Comparison of ENCODE assay signal across 14 cellular contexts in the genomic region with DNA sequence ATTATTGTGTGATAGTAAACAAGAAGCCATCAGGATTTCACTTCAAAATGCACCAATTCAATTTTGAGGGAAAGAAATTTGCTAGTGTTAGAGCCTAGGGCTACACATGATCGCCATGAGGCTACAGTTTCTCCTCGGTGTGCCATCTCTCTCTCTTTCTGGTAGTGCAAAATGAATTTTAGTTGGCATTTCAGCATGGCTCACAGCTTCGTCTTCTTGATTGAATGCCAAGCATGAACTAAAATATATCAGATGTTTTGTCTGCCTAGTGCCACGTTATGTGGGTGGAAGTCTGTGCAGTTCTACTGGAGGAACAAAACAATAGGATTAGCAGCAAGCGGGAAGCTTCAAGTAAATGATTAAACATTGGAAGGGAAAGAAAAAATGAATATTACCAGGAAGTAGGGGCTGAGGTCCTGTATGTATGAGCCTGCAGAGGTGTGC. TPM values are rescaled to one million over a fixed set of nuclear protein-coding genes. Genes with fewer than 3 reads are reported as not detected.
DNase-seq lines count a peak whose midpoint lies in the region; ATAC-seq, FAIRE-seq and TF ChIP-seq lines count a peak whose summit lies in the region.
"Had no signal": no experiment of that assay in that cellular context is flagged by ENCODE, and none has a peak within 500 bp of the region (broad histone marks: within the 10 kb centered on the region; RNA-seq: fewer than 3 reads in every experiment).

No MANE protein-coding gene starts in this region.

- H3K9me3 Mint-ChIP-seq in activated T-cell treated with anti-CD3 and anti-CD28 coated beads, Interleukin-2, amount 50 U/mL, for 72 hours: peaks cover 5% of the 10 kb centered on the region in 2 donors
- H3K9me3 Mint-ChIP-seq: type B pancreatic cell had no signal

- H3K36me3 ChIP-seq in endothelial cell of umbilical vein (ENCODE audit: control insufficient read depth in 2 of 2, extremely low read depth in 1 of 2, insufficient read depth in 2 of 2, low read length in 2 of 2): no peaks in the 10 kb centered on the region
- no peaks in the 10 kb centered on the region for H3K36me3 ChIP-seq in adrenal gland (replicated peaks in 1 of 2)
- H3K36me3 ChIP-seq: BLaER1 treated with 17β-estradiol and CSF1 and Interleukin-3, amounts not matched to agents 10 nM and 100 nM had no signal

- H3K27me3 ChIP-seq in endothelial cell of umbilical vein (ENCODE audit: control insufficient read depth in 2 of 2, insufficient read depth in 2 of 2, low read length in 2 of 2) (no peaks in the 10 kb centered on the region), adrenal gland (no peaks in the 10 kb centered on the region)
- H3K27me3 ChIP-seq: BLaER1 treated with 17β-estradiol and CSF1 and Interleukin-3, amounts not matched to agents 10 nM and 100 nM had no signal

- intact Hi-C loops in endothelial cell of umbilical vein (cut with micrococcal nuclease) (loop anchor here (2.0 to 5.0 kb wide), 2 partner anchors 142 to 186 kb away; no protein-coding TSS in a partner anchor), adrenal gland (cut with DNase I) (no loop called here)

- H3K27ac ChIP-seq in endothelial cell of umbilical vein (ENCODE audit: insufficient read depth, low read depth, low read length): no peak overlapping the region
- H3K27ac ChIP-seq in adrenal gland: no peak overlapping the region
- H3K27ac ChIP-seq: BLaER1 treated with 17β-estradiol and CSF1 and Interleukin-3, amounts not matched to agents 10 nM and 100 nM had no signal

- CTCF ChIA-PET in endothelial cell of umbilical vein (lab: Charles Lee): no interaction called here

- dilution Hi-C loops in endothelial cell of umbilical vein (cut with MboI; ENCODE audit: extremely low pct_ligation_motif_present, low sequenced_read_pairs): no loop called here

- H3K9me1 ChIP-seq in endothelial cell of umbilical vein (replicated peaks; ENCODE audit: control insufficient read depth, extremely low read depth, insufficient read depth, low read length): no peaks in the 10 kb centered on the region

- peak overlapping the region; percentile 48 for H3K4me2 ChIP-seq in endothelial cell of umbilical vein (ENCODE audit: insufficient read depth, low read length)
- H3K4me2 ChIP-seq: BLaER1 treated with 17β-estradiol and CSF1 and Interleukin-3, amounts not matched to agents 10 nM and 100 nM had no signal

- DNase-seq in DMS 273 treated with DMSO at 0.1 percent for 48 hours (lab: John Stamatoyannopoulos, UW): peak; percentile 28
- DNase-seq in NCI-H446 (lab: John Stamatoyannopoulos, UW): peak; percentile 22 to 56
- peak; percentile 81 for DNase-seq in endothelial cell of umbilical vein (ENCODE audit: low read depth, low spot score)
- peak; percentile 27 for DNase-seq in pulmonary artery endothelial cell (ENCODE audit: low read depth, low spot score)
- no peak for DNase-seq in OCI-M1 (lab: John Stamatoyannopoulos, UW)
- no peak for DNase-seq in activated CD4-positive, alpha-beta T cell treated with anti-CD3 and anti-CD28 coated beads, Interleukin-2, amount 50 U/mL, for 48 hours
- no peak for DNase-seq in activated T-cell treated with anti-CD3 and anti-CD28 coated beads, Interleukin-2, amount 50 U/mL, for 72 hours
- no peak for DNase-seq in adrenal gland
- DNase-seq: T-helper 1 cell had no signal

- H3K27ac Mint-ChIP-seq in activated T-cell treated with anti-CD3 and anti-CD28 coated beads, Interleukin-2, amount 50 U/mL, for 72 hours: no peak overlapping the region
- H3K27ac Mint-ChIP-seq: activated T-helper 1 cell treated with anti-CD3 and anti-CD28 coated beads, Interleukin-12 subunit alpha, Interleukin-12 subunit beta, Interleukin-2, Interleukin-4 antibody, amounts not matched to agents 30 ng/mL and 10 ng/mL and 1 ng/mL, durations not matched to agents 14 hours and 24 hours and 36 hours; memory B cell; type B pancreatic cell had no signal

- no peak for TF ChIP-seq POLR2A in endothelial cell of umbilical vein (IDR thresholded peaks at IDR 0.05; ENCODE audit: low read depth, low read length)
- TF ChIP-seq POLR2A in adrenal gland (IDR thresholded peaks at IDR 0.05): no peak

- H3K4me1 ChIP-seq in endothelial cell of umbilical vein (ENCODE audit: control insufficient read depth, extremely low read depth, insufficient read depth, low read length) (peaks cover 24% of the 10 kb centered on the region), adrenal gland (replicated peaks in 1 of 2) (peaks cover 0 to 8% of the 10 kb centered on the region in 2 donors)
- H3K4me1 ChIP-seq: BLaER1 treated with 17β-estradiol and CSF1 and Interleukin-3, amounts not matched to agents 10 nM and 100 nM had no signal

- H3K36me3 Mint-ChIP-seq in activated T-cell treated with anti-CD3 and anti-CD28 coated beads, Interleukin-2, amount 50 U/mL, for 72 hours (ENCODE audit: insufficient read depth in 2 of 2): peaks cover 0 to 3% of the 10 kb centered on the region in 2 donors
- H3K36me3 Mint-ChIP-seq: memory B cell, type B pancreatic cell had no signal

- no peak overlapping the region for H3K9ac ChIP-seq in endothelial cell of umbilical vein (replicated peaks; ENCODE audit: extremely low read depth, insufficient read depth, low read length)
- H3K9ac ChIP-seq: BLaER1 treated with 17β-estradiol and CSF1 and Interleukin-3, amounts not matched to agents 10 nM and 100 nM had no signal

- TF ChIP-seq CTCF in endothelial cell of umbilical vein (IDR thresholded peaks at IDR 0.05; ENCODE audit: extremely low read depth in 1 of 2, insufficient read depth in 1 of 2, low read depth in 1 of 2, low read length in 2 of 2) (no peak), adrenal gland (IDR thresholded peaks at IDR 0.05) (no peak)

- no peak for ATAC-seq in activated T-cell treated with anti-CD3 and anti-CD28 coated beads, Interleukin-2, amount 50 U/mL, for 72 hours (replicated peaks in 1 of 2)

- H4K20me1 ChIP-seq in endothelial cell of umbilical vein (replicated peaks; ENCODE audit: control insufficient read depth, extremely low read depth, insufficient read depth, low read length): no peaks in the 10 kb centered on the region
- H4K20me1 ChIP-seq: BLaER1 treated with 17β-estradiol and CSF1 and Interleukin-3, amounts not matched to agents 10 nM and 100 nM had no signal

- no peak overlapping the region for H3K4me3 Mint-ChIP-seq in activated T-cell treated with anti-CD3 and anti-CD28 coated beads, Interleukin-2, amount 50 U/mL, for 72 hours
- H3K4me3 Mint-ChIP-seq: activated T-helper 1 cell treated with anti-CD3 and anti-CD28 coated beads, Interleukin-12 subunit alpha, Interleukin-12 subunit beta, Interleukin-2, Interleukin-4 antibody, amounts not matched to agents 30 ng/mL and 10 ng/mL and 1 ng/mL, durations not matched to agents 14 hours and 24 hours and 36 hours; memory B cell; type B pancreatic cell had no signal

- H3K27me3 Mint-ChIP-seq in activated T-cell treated with anti-CD3 and anti-CD28 coated beads, Interleukin-2, amount 50 U/mL, for 72 hours (ENCODE audit: low read depth): peaks cover 25% of the 10 kb centered on the region

- no peaks in the 10 kb centered on the region for H3K79me2 ChIP-seq in endothelial cell of umbilical vein (ENCODE audit: control insufficient read depth, insufficient read depth, low read length)

- peak; percentile 67 for FAIRE-seq in endothelial cell of umbilical vein (lab: Jason Lieb, UNC)
- FAIRE-seq: GM12891 had no signal

- 65 to 71% (median 67%) methylated on average over 5 of the region's 5 CpGs for WGBS in adrenal gland, 4 donors

- no peaks in the 10 kb centered on the region for H3K4me1 Mint-ChIP-seq in activated T-cell treated with anti-CD3 and anti-CD28 coated beads, Interleukin-2, amount 50 U/mL, for 72 hours (ENCODE audit: low read depth)
- H3K4me1 Mint-ChIP-seq: memory B cell had no signal

- H3K4me3 ChIP-seq in endothelial cell of umbilical vein (replicated peaks in 1 of 3; ENCODE audit: insufficient read depth in 1 of 3, low read depth in 1 of 3, low read length in 3 of 3): no peak overlapping the region
- no peak overlapping the region for H3K4me3 ChIP-seq in adrenal gland
- H3K4me3 ChIP-seq: BLaER1 treated with 17β-estradiol and CSF1 and Interleukin-3, amounts not matched to agents 10 nM and 100 nM had no signal

- no peak overlapping the region for H2AFZ ChIP-seq in endothelial cell of umbilical vein (ENCODE audit: low read depth, low read length)

- no peaks in the 10 kb centered on the region for H3K9me3 ChIP-seq in endothelial cell of umbilical vein (replicated peaks; ENCODE audit: control insufficient read depth, insufficient read depth, low read length)
- H3K9me3 ChIP-seq in adrenal gland (replicated peaks in 1 of 3): no peaks in the 10 kb centered on the region

- BruUV-seq in endothelial cell of umbilical vein (replicated peaks; lab: Mats Ljungman, UMichigan): no TSS peak

- POLR2A ChIA-PET in endothelial cell of umbilical vein (lab: Charles Lee): no interaction called here

TF ChIP-seq in endothelial cell of umbilical vein, 7 proteins besides CTCF, POLR2A, EP300 and RAD21:
- no peak for TF ChIP-seq MAX (IDR thresholded peaks at IDR 0.05; ENCODE audit: insufficient read depth, insufficient read length)

RNA-seq across cellular contexts. Expression of gene MRAP2, which starts 6.8 kb away (rescaled TPM):
- total RNA-seq in endothelial cell of umbilical vein: 3.5 and 5.8 TPM in 2 replicates
- 8.3 and 8.6 TPM in 2 replicates for polyA plus RNA-seq in endothelial cell of umbilical vein
- polyA plus RNA-seq in endothelial cell of umbilical vein (2011; cell fraction: cytosol; rRNA removed): 6.1 and 6.4 TPM in 2 replicates
- 4.6 TPM in 2 replicates for polyA plus RNA-seq in endothelial cell of umbilical vein (2011; cell fraction: nucleus; rRNA removed)
- polyA plus RNA-seq in endothelial cell of umbilical vein (2012): 3.1 and 5.6 TPM in 2 replicates
- polyA minus RNA-seq in endothelial cell of umbilical vein: 6.5 and 7.7 TPM in 2 replicates
- not detected for polyA minus RNA-seq in endothelial cell of umbilical vein (2011; cell fraction: cytosol; rRNA and poly(A)+ RNA removed)
- polyA minus RNA-seq in endothelial cell of umbilical vein (2011; cell fraction: nucleus; rRNA and poly(A)+ RNA removed): 2.2 and 2.9 TPM in 2 replicates
- 4.4 and 13.3 TPM in 2 replicates for total RNA-seq in pulmonary artery endothelial cell
- not detected for total RNA-seq in activated T-cell treated with anti-CD3 and anti-CD28 coated beads, Interleukin-2, amount 50 U/mL, for 72 hours
- total RNA-seq in adrenal gland: 1 to 10 TPM in 7 of 8 donors, under 1 TPM in 1; 0.36 to 6.3 (median 2.6) TPM
- 1 to 10 TPM; 3.0 to 9.5 (median 4.7) TPM for polyA plus RNA-seq in adrenal gland
- total RNA-seq: activated T-helper 1 cell treated with anti-CD3 and anti-CD28 coated beads, Interleukin-12 subunit alpha, Interleukin-12 subunit beta, Interleukin-2, Interleukin-4 antibody, amounts not matched to agents 30 ng/mL and 10 ng/mL and 1 ng/mL, durations not matched to agents 14 hours and 24 hours and 36 hours had no signal

Comparison
In these comparisons a context has a peak if more than half of its experiments do, and no peak if none do; other contexts are left out.
1. DNase-seq: peak in DMS 273 treated with DMSO at 0.1 percent for 48 hours (single experiment), NCI-H446 (2 of 2), endothelial cell of umbilical vein (single experiment) and pulmonary artery endothelial cell (single experiment); none in OCI-M1 (single experiment), activated CD4-positive, alpha-beta T cell treated with anti-CD3 and anti-CD28 coated beads, Interleukin-2, amount 50 U/mL, for 48 hours (0 of 2), activated T-cell treated with anti-CD3 and anti-CD28 coated beads, Interleukin-2, amount 50 U/mL, for 72 hours (0 of 2) and adrenal gland (0 of 7).